ENCODE assay signal across 10 cellular contexts in genomic region chr9:42240261-42240579, GRCh38. TPM values are rescaled to one million over a fixed set of nuclear protein-coding genes. Genes with fewer than 3 reads are reported as not detected.
DNase-seq lines count a peak whose midpoint lies in the region; ATAC-seq and TF ChIP-seq lines count a peak whose summit lies in the region.
"Not testable (repeated sequence)": the region's sequence is repeated elsewhere in the genome, so short reads cannot be mapped to it uniquely, and the experiment has no call there.
"Had no signal": no experiment of that assay in that cellular context is flagged by ENCODE, and none has a peak within 500 bp of the region (broad histone marks: within the 10 kb centered on the region; RNA-seq: fewer than 3 reads in every experiment).

No MANE protein-coding gene starts in this region.

- not testable (repeated sequence) for H3K23ac ChIP-seq in IMR-90 (ENCODE audit: low read depth, low read length)

- H2BK5ac ChIP-seq in IMR-90 (ENCODE audit: low read depth, low read length, poor library complexity, severe bottlenecking), result not testable (repeated sequence)

- not testable (repeated sequence) for H3K9ac ChIP-seq in IMR-90 (ENCODE audit: low read depth, low read length); SK-N-SH; mammary epithelial cell (ENCODE audit: insufficient read depth, low read length)

- not testable (repeated sequence) for H4K8ac ChIP-seq in IMR-90 (ENCODE audit: low read depth in 2 of 2, low read length in 2 of 2)

- H3K9me3 ChIP-seq in IMR-90 (ENCODE audit: control insufficient read depth, insufficient read depth, low read length); SK-N-SH; mammary epithelial cell (replicated peaks; ENCODE audit: insufficient read depth, low read length); esophagus muscularis mucosa: not testable (repeated sequence)

- H3K4me3 ChIP-seq in IMR-90 (ENCODE audit: insufficient read depth, low read depth, low read length); SK-N-SH (ENCODE audit: low read depth in 2 of 2, low read length in 1 of 2); mammary epithelial cell (replicated peaks in 1 of 3; ENCODE audit: insufficient read depth in 1 of 3, low read depth in 2 of 3, low read length in 3 of 3); esophagus muscularis mucosa; retinal pigment epithelial cell (ENCODE audit: low read length): not testable (repeated sequence)

- not testable (repeated sequence) for H2AK9ac ChIP-seq in IMR-90 (replicated peaks; ENCODE audit: low read depth, low read length, poor library complexity)

- H3K18ac ChIP-seq in IMR-90 (ENCODE audit: low read depth, low read length), result not testable (repeated sequence)

- in situ Hi-C loops in IMR-90 (cut with MboI; ENCODE audit: low sequenced_read_pairs); mammary epithelial cell (cut with MboI; ENCODE audit: low sequenced_read_pairs in 2 of 2): not testable (repeated sequence)

- not testable (repeated sequence) for H2BK20ac ChIP-seq in IMR-90 (ENCODE audit: low read depth, low read length)

- not testable (repeated sequence) for H3K4me1 Mint-ChIP-seq in Calu3 (ENCODE audit: low read depth, unreplicated experiment)

- not testable (repeated sequence) for H3K36me3 Mint-ChIP-seq in Calu3 (ENCODE audit: insufficient read depth, unreplicated experiment)

- intact Hi-C loops in Calu3 (cut with micrococcal nuclease; ENCODE audit: unreplicated experiment); IMR-90 (cut with micrococcal nuclease); mammary epithelial cell (cut with micrococcal nuclease); esophagus muscularis mucosa (cut with DNase I): not testable (repeated sequence)

- H2AK5ac ChIP-seq in IMR-90 (ENCODE audit: low read depth, low read length), result not testable (repeated sequence)

- H4K5ac ChIP-seq in IMR-90 (ENCODE audit: low read depth, low read length), result not testable (repeated sequence)

- H3K9me1 ChIP-seq in IMR-90 (ENCODE audit: insufficient read depth, low read length), result not testable (repeated sequence)

- H3K36me3 ChIP-seq in IMR-90 (ENCODE audit: control insufficient read depth, insufficient read depth, low read length); SK-N-SH (replicated peaks in 1 of 2; ENCODE audit: control insufficient read depth in 1 of 2, insufficient read depth in 2 of 2, low read length in 1 of 2); mammary epithelial cell (ENCODE audit: insufficient read depth, low read length); esophagus muscularis mucosa: not testable (repeated sequence)

- DNase-seq in Calu3 (peak; percentile 39), IMR-90 (peak; percentile 47), mammary epithelial cell (peak; percentile 19), glomerular endothelial cell (ENCODE audit: extremely low read depth, low read depth, low spot score) (peak; percentile 85), lung microvascular endothelial cell (ENCODE audit: low read depth in 2 of 2) (peak; percentile 44 to 91), retinal pigment epithelial cell (ENCODE audit: low read depth) (peak; percentile 87)
- DNase-seq in SK-N-SH; esophagus muscularis mucosa (ENCODE audit: extremely low spot score): not testable (repeated sequence)

- dilution Hi-C loops in IMR-90 (cut with HindIII; ENCODE audit: low sequenced_read_pairs, unreplicated experiment); mammary epithelial cell (cut with HindIII; ENCODE audit: low sequenced_read_pairs): not testable (repeated sequence)

- not testable (repeated sequence) for H3K27me3 Mint-ChIP-seq in Calu3 (ENCODE audit: unreplicated experiment)

- not testable (repeated sequence) for H4K20me1 ChIP-seq in IMR-90 (ENCODE audit: insufficient read depth, low read length); SK-N-SH (ENCODE audit: insufficient read depth); mammary epithelial cell (ENCODE audit: insufficient read depth, low read length)

- not testable (repeated sequence) for TF ChIP-seq CTCF in Calu3 (IDR thresholded peaks at IDR 0.05; ENCODE audit: unreplicated experiment); IMR-90 (conservative IDR thresholded peaks at IDR 0.05; ENCODE audit: low read depth, low read length); SK-N-SH (IDR thresholded peaks at IDR 0.05); mammary epithelial cell (conservative IDR thresholded peaks at IDR 0.05 in 1 of 2, IDR thresholded peaks at IDR 0.05 in 1 of 2; ENCODE audit: extremely low read depth in 1 of 2, insufficient read depth in 1 of 2, low read depth in 1 of 2, low read length in 2 of 2); esophagus muscularis mucosa (IDR thresholded peaks at IDR 0.05); retinal pigment epithelial cell (conservative IDR thresholded peaks at IDR 0.05; ENCODE audit: low read depth, low read length)

- not testable (repeated sequence) for H3K4me2 ChIP-seq in IMR-90 (ENCODE audit: low read depth, low read length); SK-N-SH; mammary epithelial cell (ENCODE audit: insufficient read depth, low read depth, low read length)

- not testable (repeated sequence) for TF ChIP-seq EP300 in SK-N-SH (IDR thresholded peaks at IDR 0.05; ENCODE audit: borderline replicate concordance in 1 of 2, low read depth in 1 of 2, low read length in 1 of 2); esophagus muscularis mucosa (IDR thresholded peaks at IDR 0.05)

- not testable (repeated sequence) for H2AFZ ChIP-seq in IMR-90 (replicated peaks; ENCODE audit: low read length, poor library complexity); SK-N-SH (ENCODE audit: low read depth); mammary epithelial cell (ENCODE audit: low read depth, low read length)

- H2BK120ac ChIP-seq in IMR-90 (ENCODE audit: low read depth, low read length), result not testable (repeated sequence)

- H3K9me3 Mint-ChIP-seq in Calu3 (ENCODE audit: low read depth, unreplicated experiment), result not testable (repeated sequence)

- POLR2A ChIA-PET in IMR-90 (lab: Charles Lee; ENCODE audit: unreplicated experiment); SK-N-SH (lab: Yijun Ruan, JAX): not testable (repeated sequence)

- not testable (repeated sequence) for H2BK15ac ChIP-seq in IMR-90 (ENCODE audit: low read depth, low read length)

- H4K91ac ChIP-seq in IMR-90 (ENCODE audit: insufficient read depth, low read depth, low read length), result not testable (repeated sequence)

- no CpG with 5 or more reads among the region's 1 CpG for WGBS in IMR-90 (ENCODE audit: extremely low coverage in 2 of 2, insufficient read length in 1 of 2), 2 experiments
- 0% methylated on average over 1 of the region's 1 CpG for WGBS in SK-N-SH (ENCODE audit: low lambda C conversion rate)
- 10% methylated on average over 1 of the region's 1 CpG for WGBS in mammary epithelial cell (ENCODE audit: low coverage, missing lambda C conversion rate)
- 15% methylated on average over 1 of the region's 1 CpG for WGBS in esophagus muscularis mucosa

- not testable (repeated sequence) for H3K79me1 ChIP-seq in IMR-90 (ENCODE audit: low read depth in 1 of 2, low read length in 2 of 2)

- TF ChIP-seq RAD21 in IMR-90 (IDR thresholded peaks at IDR 0.05; ENCODE audit: low read length); SK-N-SH (IDR thresholded peaks at IDR 0.05; ENCODE audit: low read length): not testable (repeated sequence)

- H3K4me1 ChIP-seq in IMR-90 (ENCODE audit: control insufficient read depth, insufficient read depth, low read length); SK-N-SH (ENCODE audit: control insufficient read depth in 1 of 2, insufficient read depth in 2 of 2, low read depth in 1 of 2, low read length in 1 of 2); mammary epithelial cell (ENCODE audit: insufficient read depth, low read length): not testable (repeated sequence)
- peaks cover 3 to 29% (median 21%) of the 10 kb centered on the region in 4 donors for H3K4me1 ChIP-seq in esophagus muscularis mucosa

- H3K27ac ChIP-seq in IMR-90 (ENCODE audit: insufficient read depth, low read length); SK-N-SH (ENCODE audit: low read depth in 2 of 2, low read length in 1 of 2); mammary epithelial cell (ENCODE audit: insufficient read depth, low read depth, low read length): not testable (repeated sequence)
- H3K27ac ChIP-seq in esophagus muscularis mucosa (replicated peaks in 1 of 4), result peak overlapping the region in 3 of 4 donors; percentile 4 to 52 (median 31)

- not testable (repeated sequence) for H3F3A ChIP-seq in SK-N-SH (replicated peaks; ENCODE audit: insufficient read depth)

- not testable (repeated sequence) for H3K4me3 Mint-ChIP-seq in Calu3 (ENCODE audit: low read depth, unreplicated experiment)

- H3K14ac ChIP-seq in IMR-90 (replicated peaks; ENCODE audit: low read depth, low read length), result not testable (repeated sequence)

- H3K9me2 ChIP-seq in SK-N-SH, result not testable (repeated sequence)

- H3K27me3 ChIP-seq in IMR-90 (ENCODE audit: control insufficient read depth, insufficient read depth, low read length); SK-N-SH (ENCODE audit: insufficient read depth); mammary epithelial cell (ENCODE audit: insufficient read depth, low read length); esophagus muscularis mucosa: not testable (repeated sequence)

- H3K4ac ChIP-seq in IMR-90 (ENCODE audit: low read depth, low read length), result not testable (repeated sequence)

- not testable (repeated sequence) for ATAC-seq in IMR-90 (ENCODE audit: low read depth)

- H3K79me2 ChIP-seq in SK-N-SH (ENCODE audit: insufficient read depth); mammary epithelial cell (ENCODE audit: insufficient read depth, low read length): not testable (repeated sequence)

- CTCF ChIA-PET in Calu3 (lab: Charles Lee); IMR-90 (lab: Yijun Ruan, JAX); SK-N-SH (lab: Yijun Ruan, JAX); mammary epithelial cell (lab: Charles Lee; ENCODE audit: low non-redundant PET): not testable (repeated sequence)

- BruUV-seq in Calu3 (replicated peaks; lab: Mats Ljungman, UMichigan); IMR-90 (replicated peaks; lab: Mats Ljungman, UMichigan); mammary epithelial cell (replicated peaks; lab: Mats Ljungman, UMichigan): not testable (repeated sequence)

- H3K27ac Mint-ChIP-seq in Calu3 (ENCODE audit: unreplicated experiment), result peak overlapping the region; percentile 39

- TF ChIP-seq POLR2A in IMR-90 (IDR thresholded peaks at IDR 0.05; ENCODE audit: low read depth, low read length); esophagus muscularis mucosa (IDR thresholded peaks at IDR 0.05; ENCODE audit: low read depth): not testable (repeated sequence)

- not testable (repeated sequence) for H3K56ac ChIP-seq in IMR-90 (ENCODE audit: extremely low read depth, insufficient read depth, low read length)

RNA-seq across cellular contexts. Expression of gene SPATA31A6, which starts 56.8 kb away (rescaled TPM):
- total RNA-seq in Calu3 (2022) (not detected in 2 replicates), IMR-90 (2012; rRNA removed) (not detected in 2 replicates), mammary epithelial cell (not detected), esophagus muscularis mucosa (not detected), glomerular endothelial cell (not detected in 2 replicates), lung microvascular endothelial cell (not detected in 2 replicates)
- polyA plus RNA-seq in IMR-90 (2012; rRNA removed) (not detected in 2 replicates), SK-N-SH (2012; rRNA removed) (0.07 TPM in 1 of 2 replicates, not detected in the other), mammary epithelial cell (not detected)
- polyA plus RNA-seq in IMR-90 (2012; cell fraction: cytosol; rRNA removed), result not detected in 2 replicates
- polyA plus RNA-seq in IMR-90 (2012; cell fraction: nucleus; rRNA removed; ENCODE audit: low replicate concordance), result not detected in 2 replicates
- not detected in 2 replicates for polyA plus RNA-seq in SK-N-SH (2012; cell fraction: cytosol; rRNA removed)
- 0.02 TPM in 2 replicates for polyA plus RNA-seq in SK-N-SH (2012; cell fraction: nucleus; rRNA removed)
- polyA minus RNA-seq in mammary epithelial cell, result not detected
- total RNA-seq: CD4-positive, alpha-beta memory T cell; G401 had no signal
- polyA plus RNA-seq: CD4-positive, alpha-beta memory T cell had no signal
